ENCODE assay signal across 24 cellular contexts in genomic region chr4:48686369-48686768, GRCh38.
"Had no signal": no experiment of that assay in that cellular context is flagged by ENCODE, and none has a peak within 500 bp of the region (broad histone marks: within the 10 kb centered on the region; RNA-seq: fewer than 3 reads in every experiment).

No MANE protein-coding gene starts in this region.

- H3K36me3 Mint-ChIP-seq: stimulated activated effector memory CD8-positive, alpha-beta T cell treated with anti-CD3 and anti-CD28 coated beads, Interleukin-12 subunit alpha, Interleukin-12 subunit beta, amount 100 ng/mL, for 72 hours had no signal

- ATAC-seq: esophagus mucosa; left ventricle myocardium superior; lower lobe of right lung; psoas muscle; right cardiac atrium; stimulated activated effector memory CD8-positive, alpha-beta T cell treated with anti-CD3 and anti-CD28 coated beads, Interleukin-12 subunit alpha, Interleukin-12 subunit beta, amount 100 ng/mL, for 72 hours had no signal

- H3K9me3 Mint-ChIP-seq: dendritic cell treated with granulocyte-macrophage colony-stimulating factor and Interleukin-4, amounts not matched to agents 40 ng/mL and 50 ng/mL, for 4 days; endodermal cell; immature natural killer cell; nephron progenitor cell; stimulated activated effector memory CD8-positive, alpha-beta T cell treated with anti-CD3 and anti-CD28 coated beads, Interleukin-12 subunit alpha, Interleukin-12 subunit beta, amount 100 ng/mL, for 72 hours had no signal

- DNase-seq: colonic mucosa; effector CD8-positive, alpha-beta T cell; endodermal cell; foreskin fibroblast; hypothalamus; immature natural killer cell; left ventricle myocardium superior; lower lobe of right lung; nephron progenitor cell; nucleus accumbens; posterior cingulate gyrus; psoas muscle; right cardiac atrium; sigmoid colon; stimulated activated CD4-positive, alpha-beta T cell treated with anti-CD3 and anti-CD28 coated beads, Interleukin-2, amount 100 ng/mL, for 24 hours; stimulated activated CD4-positive, alpha-beta T cell treated with anti-CD3 and anti-CD28 coated beads, Interleukin-4, amount 100 ng/mL, for 24 hours; stimulated activated naive CD4-positive, alpha-beta T cell treated with Interleukin-2 at 50 U/mL for 16 hours; stomach; thyroid gland; trophoblast cell had no signal

- H3K27me3 ChIP-seq: colonic mucosa, sigmoid colon, stomach, thyroid gland had no signal

- H3K4me1 ChIP-seq: colonic mucosa, thyroid gland had no signal

- H3K27ac Mint-ChIP-seq: dendritic cell treated with granulocyte-macrophage colony-stimulating factor and Interleukin-4, amounts not matched to agents 40 ng/mL and 50 ng/mL, for 4 days; endodermal cell; stimulated activated effector memory CD8-positive, alpha-beta T cell treated with anti-CD3 and anti-CD28 coated beads, Interleukin-12 subunit alpha, Interleukin-12 subunit beta, amount 100 ng/mL, for 72 hours had no signal

- H3K36me3 ChIP-seq: colonic mucosa, lower lobe of right lung, sigmoid colon, stomach, thyroid gland had no signal

- H3K27ac ChIP-seq: colonic mucosa, epithelial cell of prostate, lower lobe of right lung, psoas muscle, sigmoid colon, stomach, thyroid gland had no signal

- H3K27me3 Mint-ChIP-seq: dendritic cell treated with granulocyte-macrophage colony-stimulating factor and Interleukin-4, amounts not matched to agents 40 ng/mL and 50 ng/mL, for 4 days had no signal

- H3K4me3 Mint-ChIP-seq: dendritic cell treated with granulocyte-macrophage colony-stimulating factor and Interleukin-4, amounts not matched to agents 40 ng/mL and 50 ng/mL, for 4 days; endodermal cell; immature natural killer cell; nephron progenitor cell; stimulated activated effector memory CD8-positive, alpha-beta T cell treated with anti-CD3 and anti-CD28 coated beads, Interleukin-12 subunit alpha, Interleukin-12 subunit beta, amount 100 ng/mL, for 72 hours had no signal

- H3K9me3 ChIP-seq: colonic mucosa, lower lobe of right lung, psoas muscle, sigmoid colon, stomach, thyroid gland had no signal

- H3K4me3 ChIP-seq: colonic mucosa, lower lobe of right lung, psoas muscle, sigmoid colon, stomach, thyroid gland had no signal
